Comparison of ENCODE assay signal across 11 cellular contexts in the genomic region with DNA sequence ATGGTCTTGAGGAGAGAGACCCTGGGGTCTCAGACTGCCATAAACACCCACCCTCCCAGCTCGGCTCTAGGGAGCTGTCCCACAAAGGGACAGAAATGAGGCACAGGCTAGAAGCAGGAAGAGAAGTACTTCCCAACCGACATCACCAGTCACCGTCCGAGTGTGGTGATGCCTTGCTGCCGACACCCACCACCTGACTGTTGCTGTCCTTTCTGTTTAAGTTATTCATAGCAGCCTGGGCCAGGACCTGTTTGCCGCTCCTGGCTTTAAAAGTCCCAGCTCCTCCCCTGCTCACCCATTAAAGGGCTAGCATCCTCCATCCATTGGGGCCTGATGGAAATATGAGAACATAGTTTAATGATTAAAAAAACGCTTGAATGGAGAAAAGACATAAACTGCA. TPM values are rescaled to one million over a fixed set of nuclear protein-coding genes. Genes with fewer than 3 reads are reported as not detected.
DNase-seq lines count a peak whose midpoint lies in the region; ATAC-seq and TF ChIP-seq lines count a peak whose summit lies in the region.
"Had no signal": no experiment of that assay in that cellular context is flagged by ENCODE, and none has a peak within 500 bp of the region (broad histone marks: within the 10 kb centered on the region; RNA-seq: fewer than 3 reads in every experiment).

No MANE protein-coding gene starts in this region.

- H3K9me3 Mint-ChIP-seq in activated CD8-positive, alpha-beta T cell treated with anti-CD3 and anti-CD28 coated beads, Interleukin-2, amount 10 ng/mL, durations not matched to agents 7 days and 5 days (ENCODE audit: insufficient read depth), result no peaks in the 10 kb centered on the region
- peaks cover 0 to 5% (median 0%) of the 10 kb centered on the region in 7 donors for H3K9me3 Mint-ChIP-seq in naive B cell

- ATAC-seq in GM19463 (IDR thresholded peaks at IDR 0.05; ENCODE audit: unreplicated experiment), result peak; percentile 49
- peak; percentile 48 for ATAC-seq in activated CD8-positive, alpha-beta T cell treated with anti-CD3 and anti-CD28 coated beads, Interleukin-2, amount 10 ng/mL, durations not matched to agents 7 days and 5 days
- ATAC-seq in naive B cell (ENCODE audit: low read depth in 2 of 2), result peak; percentile 26
- no peak for ATAC-seq in heart left ventricle
- ATAC-seq in HG03520 (IDR thresholded peaks at IDR 0.05; ENCODE audit: unreplicated experiment), result no peak

- H3K36me3 ChIP-seq in heart left ventricle, result no peaks in the 10 kb centered on the region
- H3K36me3 ChIP-seq: SJCRH30 had no signal

- CTCF ChIA-PET in activated CD8-positive, alpha-beta T cell treated with anti-CD3 and anti-CD28 coated beads, Interleukin-2, amount 10 ng/mL, durations not matched to agents 7 days and 5 days (lab: Charles Lee), result interaction anchor here (1.2 to 4.1 kb wide), 8 partner anchors 10 to 62 kb away, joined by 3 to 105 read pairs (median 7); partner anchors contain the start of genes B2M, PATL2, SPG11 and TRIM69

- no peak for TF ChIP-seq POLR2A in heart left ventricle (IDR thresholded peaks at IDR 0.05)

- peak overlapping the region in 1 of 12 donors; percentile 8 for H3K4me3 ChIP-seq in heart left ventricle
- H3K4me3 ChIP-seq: SJCRH30 had no signal

- H3K27ac ChIP-seq in heart left ventricle, result peak overlapping the region in 1 of 12 donors; percentile 84
- H3K27ac ChIP-seq: SJCRH30 had no signal

- H3K9me3 ChIP-seq in heart left ventricle, result no peaks in the 10 kb centered on the region
- H3K9me3 ChIP-seq: SJCRH30 had no signal

- TF ChIP-seq CTCF in heart left ventricle (IDR thresholded peaks at IDR 0.05), result no peak

- peak overlapping the region; percentile 70 for H3K4me3 Mint-ChIP-seq in activated CD8-positive, alpha-beta T cell treated with anti-CD3 and anti-CD28 coated beads, Interleukin-2, amount 10 ng/mL, durations not matched to agents 7 days and 5 days
- peak overlapping the region; percentile 66 to 83 (median 78) for H3K4me3 Mint-ChIP-seq in naive B cell

- intact Hi-C loops in heart left ventricle (cut with DNase I), result no loop called here

- peaks cover 43% of the 10 kb centered on the region for H3K36me3 Mint-ChIP-seq in activated CD8-positive, alpha-beta T cell treated with anti-CD3 and anti-CD28 coated beads, Interleukin-2, amount 10 ng/mL, durations not matched to agents 7 days and 5 days (ENCODE audit: low read depth)
- peaks cover 6 to 18% of the 10 kb centered on the region in 2 donors for H3K36me3 Mint-ChIP-seq in naive B cell

- H3K27me3 Mint-ChIP-seq in activated CD8-positive, alpha-beta T cell treated with anti-CD3 and anti-CD28 coated beads, Interleukin-2, amount 10 ng/mL, durations not matched to agents 7 days and 5 days (ENCODE audit: low read depth), result no peaks in the 10 kb centered on the region
- no peaks in the 10 kb centered on the region for H3K27me3 Mint-ChIP-seq in naive B cell

- H3K4me1 Mint-ChIP-seq in activated CD8-positive, alpha-beta T cell treated with anti-CD3 and anti-CD28 coated beads, Interleukin-2, amount 10 ng/mL, durations not matched to agents 7 days and 5 days (ENCODE audit: low read depth), result peaks cover 82% of the 10 kb centered on the region
- peaks cover 68 to 93% (median 77%) of the 10 kb centered on the region in 3 donors for H3K4me1 Mint-ChIP-seq in naive B cell

- in situ Hi-C loops in Caki2 (cut with HindIII; ENCODE audit: low pct_unique_long_range_greater_than_20kb, low sequenced_read_pairs), result no loop called here

- peak overlapping the region; percentile 95 for H3K27ac Mint-ChIP-seq in activated CD8-positive, alpha-beta T cell treated with anti-CD3 and anti-CD28 coated beads, Interleukin-2, amount 10 ng/mL, durations not matched to agents 7 days and 5 days
- H3K27ac Mint-ChIP-seq in naive B cell, result peak overlapping the region; percentile 89 to 97 (median 92)

- POLR2A ChIA-PET in activated CD8-positive, alpha-beta T cell treated with anti-CD3 and anti-CD28 coated beads, Interleukin-2, amount 10 ng/mL, durations not matched to agents 7 days and 5 days (lab: Charles Lee), result interaction anchor here (0.6 to 35.3 kb wide), 13 partner anchors 8 to 60 kb away, joined by 3 to 1989 read pairs (median 9); partner anchors contain the start of genes B2M, PATL2, SPG11 and TRIM69

- DNase-seq in Caki2 (ENCODE audit: low read depth), result peak; percentile 7
- peak; percentile 61 for DNase-seq in activated CD8-positive, alpha-beta T cell treated with anti-CD3 and anti-CD28 coated beads, Interleukin-2, amount 10 ng/mL, durations not matched to agents 7 days and 5 days
- DNase-seq in naive B cell, result no peak
- no peak for DNase-seq in NCI-H226
- DNase-seq in putamen (ENCODE audit: low spot score), result no peak
- no peak for DNase-seq in heart left ventricle
- DNase-seq: NCI-H526, SJCRH30 had no signal

- WGBS in heart left ventricle, 4 donors, result 46 to 55% (median 49%) methylated on average over 6 to 7 of the region's 7 CpGs

- no peaks in the 10 kb centered on the region for H3K27me3 ChIP-seq in heart left ventricle
- H3K27me3 ChIP-seq: SJCRH30 had no signal

- peaks cover 0 to 38% (median 0%) of the 10 kb centered on the region in 12 donors for H3K4me1 ChIP-seq in heart left ventricle
- H3K4me1 ChIP-seq: SJCRH30 had no signal

RNA-seq across cellular contexts. Expression of gene SPG11, which starts 13.2 kb away (rescaled TPM):
- 19.3 and 38.1 TPM in 2 replicates for total RNA-seq in Caki2 (2014; rRNA removed; shearing (Covaris generic); ENCODE audit: low replicate concordance)
- total RNA-seq in activated CD8-positive, alpha-beta T cell treated with anti-CD3 and anti-CD28 coated beads, Interleukin-2, amount 10 ng/mL, durations not matched to agents 7 days and 5 days, result 10 to 100 TPM; 73.8 to 75.8 TPM
- 10 to 100 TPM; 19.7 to 70.0 (median 53.0) TPM for polyA plus RNA-seq in naive B cell (ENCODE audit: low read depth in 6 of 6)
- 10 to 100 TPM; 35.4 to 69.4 (median 48.8) TPM for total RNA-seq in heart left ventricle
- polyA plus RNA-seq in heart left ventricle, result 10 to 100 TPM; 17.5 to 24.1 TPM

RNA-seq across cellular contexts. Expression of gene PATL2, which starts 34.4 kb away (rescaled TPM):
- 3.6 TPM in 1 of 2 replicates, not detected in the other for total RNA-seq in Caki2 (2014; rRNA removed; shearing (Covaris generic); ENCODE audit: low replicate concordance)
- 10 to 100 TPM; 27.4 to 29.6 TPM for total RNA-seq in activated CD8-positive, alpha-beta T cell treated with anti-CD3 and anti-CD28 coated beads, Interleukin-2, amount 10 ng/mL, durations not matched to agents 7 days and 5 days
- polyA plus RNA-seq in naive B cell (ENCODE audit: low read depth in 6 of 6) (10 to 100 TPM in 5 of 6 donors, 1 to 10 TPM in 1; 9.3 to 28.6 (median 20.2) TPM), heart left ventricle (1 to 10 TPM in 1 of 2 donors, under 1 TPM in 1; 0.44 to 3.3 TPM)
- 1 to 10 TPM in 7 of 9 donors, under 1 TPM in 1, not detected in 1; 0.49 to 4.2 (median 2.6) TPM for total RNA-seq in heart left ventricle
- total RNA-seq: SJCRH30, temporal lobe had no signal

RNA-seq across cellular contexts. Expression of gene B2M, which starts 34.6 kb away (rescaled TPM):
- 2,056 and 2,318 TPM in 2 replicates for total RNA-seq in Caki2 (2014; rRNA removed; shearing (Covaris generic); ENCODE audit: low replicate concordance)
- total RNA-seq in activated CD8-positive, alpha-beta T cell treated with anti-CD3 and anti-CD28 coated beads, Interleukin-2, amount 10 ng/mL, durations not matched to agents 7 days and 5 days, result 1,000 to 10,000 TPM; 6,300 to 6,473 TPM
- over 10,000 TPM; 15,630 to 30,116 (median 21,556) TPM for polyA plus RNA-seq in naive B cell (ENCODE audit: low read depth in 6 of 6)
- total RNA-seq in heart left ventricle, result 1,000 to 10,000 TPM; 1,033 to 5,448 (median 1,200) TPM
- 1,000 to 10,000 TPM in 1 of 2 donors, 100 to 1,000 TPM in 1; 808 to 1,959 TPM for polyA plus RNA-seq in heart left ventricle

RNA-seq across cellular contexts. Expression of gene TRIM69, which starts 59.7 kb away (rescaled TPM):
- 10.9 and 17.0 TPM in 2 replicates for total RNA-seq in Caki2 (2014; rRNA removed; shearing (Covaris generic); ENCODE audit: low replicate concordance)
- total RNA-seq in activated CD8-positive, alpha-beta T cell treated with anti-CD3 and anti-CD28 coated beads, Interleukin-2, amount 10 ng/mL, durations not matched to agents 7 days and 5 days, result 10 to 100 TPM; 53.0 to 59.5 TPM
- 10 to 100 TPM in 5 of 6 donors, 1 to 10 TPM in 1; 9.4 to 22.4 (median 18.1) TPM for polyA plus RNA-seq in naive B cell (ENCODE audit: low read depth in 6 of 6)
- total RNA-seq in heart left ventricle, result 100 to 1,000 TPM in 1 of 9 donors, 10 to 100 TPM in 8; 32.6 to 122 (median 60.7) TPM
- 10 to 100 TPM; 39.1 to 53.9 TPM for polyA plus RNA-seq in heart left ventricle

Comparison
In these comparisons a context has a peak if more than half of its experiments do, and no peak if none do; other contexts are left out.
1. DNase-seq: peak in Caki2 (single experiment) and activated CD8-positive, alpha-beta T cell treated with anti-CD3 and anti-CD28 coated beads, Interleukin-2, amount 10 ng/mL, durations not matched to agents 7 days and 5 days (single experiment); none in naive B cell (single experiment), NCI-H226 (single experiment), putamen (single experiment) and heart left ventricle (0 of 5).
2. ATAC-seq: peak in GM19463 (single experiment), activated CD8-positive, alpha-beta T cell treated with anti-CD3 and anti-CD28 coated beads, Interleukin-2, amount 10 ng/mL, durations not matched to agents 7 days and 5 days (single experiment) and naive B cell (2 of 2); none in heart left ventricle (0 of 4) and HG03520 (single experiment).